26 cellular contexts compared by ENCODE assay signal in genomic region chr20:38350879-38351775, GRCh38. TPM values are rescaled to one million over a fixed set of nuclear protein-coding genes. Genes with fewer than 3 reads are reported as not detected.
DNase-seq lines count a peak whose midpoint lies in the region; ATAC-seq, FAIRE-seq and TF ChIP-seq lines count a peak whose summit lies in the region.
"Had no signal": no experiment of that assay in that cellular context is flagged by ENCODE, and none has a peak within 500 bp of the region (broad histone marks: within the 10 kb centered on the region; RNA-seq: fewer than 3 reads in every experiment).

No MANE protein-coding gene starts in this region.

- no peak for TF ChIP-seq RAD21 in K562 (CRISPR knock-in tag; conservative IDR thresholded peaks at IDR 0.05 in 1 of 2, IDR thresholded peaks at IDR 0.05 in 1 of 2)

- intact Hi-C loops in K562 (cut with micrococcal nuclease) (no loop called here), kidney (cut with DNase I) (no loop called here), gastrocnemius medialis (cut with DNase I; ENCODE audit: low total_unique reads) (no loop called here)

- H3K9me1 ChIP-seq in K562 (ENCODE audit: control insufficient read depth, insufficient read depth, low read length) = no peaks in the 10 kb centered on the region

- ATAC-seq in K562 (no peak), gastrocnemius medialis (peak; percentile 34 to 49), GM18870 (IDR thresholded peaks at IDR 0.05; ENCODE audit: unreplicated experiment) (no peak), HG03139 (IDR thresholded peaks at IDR 0.05; ENCODE audit: unreplicated experiment) (no peak)
- ATAC-seq: A549; activated T-cell treated with anti-CD3 and anti-CD28 coated beads, Interleukin-2, amount 50 U/mL, for 4 hours; naive thymus-derived CD8-positive, alpha-beta T cell; T-helper 17 cell; WTC11 had no signal

- in situ Hi-C loops in K562 (cut with MboI) = no loop called here
- in situ Hi-C loops in gastrocnemius medialis (cut with MboI; ENCODE audit: low sequenced_read_pairs in 4 of 4) = no loop called here

- no peak for TF ChIP-seq CTCF in K562 (IDR thresholded peaks at IDR 0.05 in 2 of 3, conservative IDR thresholded peaks at IDR 0.05 in 1 of 3; ENCODE audit: insufficient read depth in 2 of 3, low read depth in 1 of 3, low read length in 3 of 3)
- TF ChIP-seq CTCF in kidney (IDR thresholded peaks at IDR 0.05; ENCODE audit: borderline replicate concordance, extremely low read depth, insufficient read depth) = no peak
- no peak for TF ChIP-seq CTCF in gastrocnemius medialis (IDR thresholded peaks at IDR 0.05 in 4 of 5, conservative IDR thresholded peaks at IDR 0.05 in 1 of 5)

- H3K9me3 ChIP-seq in K562 (replicated peaks; ENCODE audit: control insufficient read depth, insufficient read depth, low read depth, low read length) (no peaks in the 10 kb centered on the region), kidney (ENCODE audit: control insufficient read depth in 1 of 2, low read length in 2 of 2) (no peaks in the 10 kb centered on the region), gastrocnemius medialis (no peaks in the 10 kb centered on the region)
- H3K9me3 ChIP-seq: A549, BLaER1, SJCRH30 had no signal

- peak overlapping the region; percentile 76 for H2AFZ ChIP-seq in K562 (ENCODE audit: low read depth, low read length)
- H2AFZ ChIP-seq: hepatocyte had no signal

- peak; percentile 21 for DNase-seq in Ammon's horn (ENCODE audit: low spot score)
- DNase-seq in K562 (ENCODE audit: extremely low read depth in 1 of 4, low spot score in 3 of 4) = no peak
- DNase-seq in kidney = peak; percentile 82
- DNase-seq in gastrocnemius medialis = peak; percentile 6 to 63
- no peak for DNase-seq in RKO (ENCODE audit: low spot score)
- no peak for DNase-seq in stimulated activated CD8-positive, alpha-beta memory T cell treated with anti-CD3 and anti-CD28 coated beads, Interleukin-4, amount 100 ng/mL, for 48 hours
- DNase-seq: activated CD4-positive, alpha-beta memory T cell treated with anti-CD3 and anti-CD28 coated beads, Interleukin-2, amount 10 ng/mL, durations not matched to agents 7 days and 5 days; activated naive CD4-positive, alpha-beta T cell treated with anti-CD3 and anti-CD28 coated beads for 36 hours; activated T-cell treated with anti-CD3 and anti-CD28 coated beads, Interleukin-2, amount 50 U/mL, for 4 hours; mesendoderm; naive thymus-derived CD8-positive, alpha-beta T cell; NCI-H1436 treated with DMSO at 0.1 percent for 48 hours; NCI-H2171 treated with DMSO at 0.1 percent for 48 hours; NCI-H748 treated with DMSO at 0.1 percent for 48 hours; SJCRH30; T-helper 17 cell had no signal

- H3K27ac ChIP-seq in K562 (ENCODE audit: extremely low read depth, low read depth, low read length) = no peak overlapping the region
- no peak overlapping the region for H3K27ac ChIP-seq in kidney (ENCODE audit: low read depth in 2 of 2, low read length in 2 of 2)
- peak overlapping the region in 3 of 4 donors; percentile 33 to 47 (median 37) for H3K27ac ChIP-seq in gastrocnemius medialis
- H3K27ac ChIP-seq: A549, BLaER1, hepatocyte, SJCRH30 had no signal

- H3K9ac ChIP-seq in K562 (ENCODE audit: insufficient read depth in 1 of 2, low read depth in 2 of 2, low read length in 2 of 2) (no peak overlapping the region; a peak in 1 of 4 replicates), kidney (ENCODE audit: low read length in 2 of 2) (no peak overlapping the region)
- H3K9ac ChIP-seq: BLaER1 had no signal

- peaks cover 0 to 10% of the 10 kb centered on the region in 2 experiments; a peak in 2 of 5 replicates for H3K27me3 ChIP-seq in K562 (ENCODE audit: control insufficient read depth in 2 of 2, insufficient read depth in 2 of 2, low read length in 2 of 2)
- no peaks in the 10 kb centered on the region for H3K27me3 ChIP-seq in gastrocnemius medialis
- H3K27me3 ChIP-seq: BLaER1, hepatocyte had no signal

- H3K79me2 ChIP-seq in K562 (ENCODE audit: control insufficient read depth, insufficient read depth, low read length) = no peaks in the 10 kb centered on the region
- H3K79me2 ChIP-seq: hepatocyte had no signal

- POLR2A ChIA-PET in K562 (lab: Yijun Ruan, JAX) = no interaction called here

- no peak overlapping the region for H3K4me3 ChIP-seq in K562
- no peak overlapping the region for H3K4me3 ChIP-seq in kidney (ENCODE audit: low read length in 2 of 2)
- H3K4me3 ChIP-seq in gastrocnemius medialis = no peak overlapping the region
- H3K4me3 ChIP-seq: A549, BLaER1, hepatocyte, SJCRH30 had no signal

- TF ChIP-seq POLR2A in K562 (conservative IDR thresholded peaks at IDR 0.05) (no peak), gastrocnemius medialis (IDR thresholded peaks at IDR 0.05) (no peak)

- WGBS in K562 (ENCODE audit: insufficient coverage, low coverage, missing lambda C conversion rate) = 24% methylated on average over 14 of the region's 15 CpGs

- TF ChIP-seq EP300 in K562 (IDR thresholded peaks at IDR 0.05; ENCODE audit: low read length) = no peak

- H4K20me1 ChIP-seq in K562 (replicated peaks; ENCODE audit: control insufficient read depth, insufficient read depth, low read length) = no peaks in the 10 kb centered on the region
- H4K20me1 ChIP-seq: BLaER1 had no signal

- H3K4me2 ChIP-seq in K562 (ENCODE audit: insufficient read depth, low read length) = no peak overlapping the region
- H3K4me2 ChIP-seq: A549, BLaER1, hepatocyte had no signal

- no TSS peak for BruUV-seq in K562 (replicated peaks; lab: Mats Ljungman, UMichigan)

- CTCF ChIA-PET in K562 (lab: Yijun Ruan, JAX; ENCODE audit: low intra/inter-chr PET ratio) = no interaction called here

- H3K4me1 ChIP-seq in K562 (replicated peaks in 1 of 2; ENCODE audit: control insufficient read depth in 2 of 2, insufficient read depth in 2 of 2, low read length in 2 of 2) (peaks cover 7 to 12% of the 10 kb centered on the region in 2 experiments; a peak in 3 of 5 replicates), kidney (ENCODE audit: control insufficient read depth in 1 of 2, insufficient read depth in 1 of 2, low read depth in 1 of 2, low read length in 2 of 2) (peaks cover 7 to 19% of the 10 kb centered on the region in 2 donors), gastrocnemius medialis (peaks cover 5 to 7% of the 10 kb centered on the region in 2 donors)
- H3K4me1 ChIP-seq: SJCRH30 had no signal

- no peaks in the 10 kb centered on the region for H3K36me3 ChIP-seq in K562 (ENCODE audit: control insufficient read depth, insufficient read depth, low read length)
- H3K36me3 ChIP-seq in kidney (ENCODE audit: control insufficient read depth in 1 of 2, insufficient read depth in 2 of 2, low read length in 2 of 2) = no peaks in the 10 kb centered on the region
- H3K36me3 ChIP-seq in gastrocnemius medialis = no peaks in the 10 kb centered on the region
- H3K36me3 ChIP-seq: BLaER1, SJCRH30 had no signal

- FAIRE-seq in K562 (lab: Jason Lieb, UNC) = no peak
- no peak for FAIRE-seq in kidney (lab: Jason Lieb, UNC)
- FAIRE-seq: A549, colon, D721Med, G401.6, H54 had no signal

RNA-seq across cellular contexts. Expression of gene LBP, which starts 4.8 kb away (rescaled TPM):
- total RNA-seq in K562 (2011; cell fraction: chromatin; rRNA removed; ENCODE audit: low replicate concordance) = not detected in 2 replicates
- total RNA-seq in K562 (2011; cell fraction: nucleolus; rRNA removed) = not detected in 2 replicates
- not detected in 2 replicates for total RNA-seq in K562 (2011; cell fraction: nucleoplasm; rRNA removed)
- total RNA-seq in K562 (2014; rRNA removed) = 0.08 TPM in 1 of 2 replicates, not detected in the other
- total RNA-seq in K562 (2014; rRNA removed; fragmentation: Illumina TruSeq; extraction: Trizol) = not detected in 2 replicates
- 0.07 and 0.11 TPM in 2 replicates for total RNA-seq in K562 (2015; rRNA removed; fragmentation: Illumina TruSeq; extraction: Trizol)
- 0.11 and 0.31 TPM in 2 replicates for total RNA-seq in K562 (2021)
- 0.10 TPM in 1 of 2 replicates, not detected in the other for polyA plus RNA-seq in K562 (2011; rRNA removed)
- 0.12 and 0.15 TPM in 2 replicates for polyA plus RNA-seq in K562 (2011; cell fraction: cytosol; rRNA removed)
- not detected in 2 replicates for polyA plus RNA-seq in K562 (2011; cell fraction: nucleus; rRNA removed)
- 0.17 and 0.22 TPM in 2 replicates for polyA plus RNA-seq in K562 (2012)
- polyA plus RNA-seq in K562 (2014; fragmentation: Illumina TruSeq; extraction: Trizol) = 0.15 TPM in 1 of 2 replicates, not detected in the other
- under 1 TPM; 0.06 to 0.07 TPM for polyA plus RNA-seq in K562 (2014; fragmentation: Nextera tagmentation; extraction: Ambion mirVana)
- not detected in 2 replicates for polyA plus RNA-seq in K562 (2014; rRNA removed)
- polyA minus RNA-seq in K562 (2011; rRNA and poly(A)+ RNA removed) = 0.11 and 0.18 TPM in 2 replicates
- polyA minus RNA-seq in K562 (2011; cell fraction: cytosol; rRNA and poly(A)+ RNA removed) = not detected in 2 replicates
- polyA minus RNA-seq in K562 (2011; cell fraction: nucleus; rRNA and poly(A)+ RNA removed) = not detected in 2 replicates
- total RNA-seq in kidney = 2.3 TPM
- 1.2 TPM for polyA plus RNA-seq in kidney (ENCODE audit: insufficient read depth, low read depth, low replicate concordance)
- 10 to 100 TPM in 1 of 4 donors, 1 to 10 TPM in 3; 1.4 to 17.9 (median 6.5) TPM for total RNA-seq in gastrocnemius medialis
- total RNA-seq: activated CD4-positive, alpha-beta memory T cell treated with anti-CD3 and anti-CD28 coated beads, Interleukin-2, amount 10 ng/mL, durations not matched to agents 7 days and 5 days; activated naive CD4-positive, alpha-beta T cell treated with anti-CD3 and anti-CD28 coated beads for 36 hours; naive thymus-derived CD8-positive, alpha-beta T cell; SJCRH30; T-helper 17 cell had no signal
- polyA plus RNA-seq: naive thymus-derived CD8-positive, alpha-beta T cell had no signal

RNA-seq across cellular contexts. Expression of gene BPI, which starts 47.2 kb away (rescaled TPM):
- total RNA-seq in K562 (2011; cell fraction: chromatin; rRNA removed; ENCODE audit: low replicate concordance) = not detected in 2 replicates
- not detected in 2 replicates for total RNA-seq in K562 (2011; cell fraction: nucleolus; rRNA removed)
- not detected in 2 replicates for total RNA-seq in K562 (2011; cell fraction: nucleoplasm; rRNA removed)
- total RNA-seq in K562 (2014; rRNA removed) (not detected in 2 replicates), K562 (2014; rRNA removed; fragmentation: Illumina TruSeq; extraction: Trizol) (not detected in 2 replicates), K562 (2015; rRNA removed; fragmentation: Illumina TruSeq; extraction: Trizol) (not detected in 2 replicates), K562 (2021) (not detected in 2 replicates), kidney (0.16 TPM), gastrocnemius medialis (not detected)
- polyA plus RNA-seq in K562 (2011; rRNA removed) (not detected in 2 replicates), K562 (2014; fragmentation: Illumina TruSeq; extraction: Trizol) (not detected in 2 replicates), K562 (2014; fragmentation: Nextera tagmentation; extraction: Ambion mirVana) (not detected), K562 (2014; rRNA removed) (not detected in 2 replicates), kidney (ENCODE audit: insufficient read depth, low read depth, low replicate concordance) (1.5 TPM)
- polyA plus RNA-seq in K562 (2011; cell fraction: cytosol; rRNA removed) = not detected in 2 replicates
- not detected in 2 replicates for polyA plus RNA-seq in K562 (2011; cell fraction: nucleus; rRNA removed)
- polyA plus RNA-seq in K562 (2012) = not detected in 2 replicates
- polyA minus RNA-seq in K562 (2011; rRNA and poly(A)+ RNA removed) = not detected in 2 replicates
- polyA minus RNA-seq in K562 (2011; cell fraction: cytosol; rRNA and poly(A)+ RNA removed) = not detected in 2 replicates
- not detected in 2 replicates for polyA minus RNA-seq in K562 (2011; cell fraction: nucleus; rRNA and poly(A)+ RNA removed)
- total RNA-seq: activated CD4-positive, alpha-beta memory T cell treated with anti-CD3 and anti-CD28 coated beads, Interleukin-2, amount 10 ng/mL, durations not matched to agents 7 days and 5 days; activated naive CD4-positive, alpha-beta T cell treated with anti-CD3 and anti-CD28 coated beads for 36 hours; activated T-cell treated with anti-CD3 and anti-CD28 coated beads, Interleukin-2, amount 50 U/mL, for 4 hours; naive thymus-derived CD8-positive, alpha-beta T cell; T-helper 17 cell; WTC11 had no signal
- polyA plus RNA-seq: A549; naive thymus-derived CD8-positive, alpha-beta T cell had no signal

Comparison
In these comparisons a context has a peak if more than half of its experiments do, and no peak if none do; other contexts are left out.
1. DNase-seq: peak in Ammon's horn (single experiment), kidney (single experiment) and gastrocnemius medialis (2 of 2); none in K562 (0 of 4), RKO (single experiment) and stimulated activated CD8-positive, alpha-beta memory T cell treated with anti-CD3 and anti-CD28 coated beads, Interleukin-4, amount 100 ng/mL, for 48 hours (single experiment).
2. ATAC-seq: peak in gastrocnemius medialis (2 of 2); none in K562 (single experiment), GM18870 (single experiment) and HG03139 (single experiment).
3. H3K27ac ChIP-seq: peak in gastrocnemius medialis (3 of 4); none in K562 (single experiment) and kidney (0 of 2).